ENCODE assay signal across 13 cellular contexts in the genomic region with DNA sequence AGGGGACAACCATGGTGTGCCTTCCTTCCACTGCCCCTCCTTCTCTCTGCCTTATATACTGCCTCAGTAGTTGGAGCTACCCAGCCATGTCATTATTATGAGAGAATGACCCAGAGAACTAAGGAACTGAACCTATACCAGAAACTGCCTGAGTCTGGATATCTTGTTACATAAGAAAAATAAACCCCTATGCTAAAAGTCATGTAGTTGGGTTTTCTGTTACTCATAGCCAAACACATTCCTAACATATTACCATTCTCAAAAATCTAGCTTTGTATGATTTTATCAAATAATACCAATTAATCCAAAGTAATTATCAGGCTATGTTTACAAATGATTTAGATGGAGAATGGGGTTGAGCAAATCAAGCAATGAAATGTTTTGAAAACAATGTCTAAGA.
"Had no signal": no experiment of that assay in that cellular context is flagged by ENCODE, and none has a peak within 500 bp of the region (broad histone marks: within the 10 kb centered on the region; RNA-seq: fewer than 3 reads in every experiment).

No MANE protein-coding gene starts in this region.

- DNase-seq: activated naive CD4-positive, alpha-beta T cell treated with anti-CD3 and anti-CD28 coated beads, Interleukin-2, amount 50 U/mL, for 16 hours; activated T-cell treated with anti-CD3 and anti-CD28 coated beads, Interleukin-2, amount 50 U/mL, for 1 hour; amniotic stem cell; left colon; mucosa of descending colon; natural killer cell; psoas muscle; stimulated activated CD4-positive, alpha-beta T cell treated with anti-CD3 and anti-CD28 coated beads, Interleukin-4, amount 100 ng/mL, for 1 hour; stimulated activated CD8-positive, alpha-beta memory T cell treated with anti-CD3 and anti-CD28 coated beads, Interleukin-4, amount 100 ng/mL, for 48 hours; stimulated activated naive CD8-positive, alpha-beta T cell treated with anti-CD3 and anti-CD28 coated beads, Interleukin-15, Interleukin-2, amounts not matched to agents 100 U/mL and 50 U/mL, for 24 hours; SW 1271; upper lobe of right lung had no signal

- H3K27ac ChIP-seq: psoas muscle, upper lobe of right lung had no signal

- ATAC-seq: left colon; mucosa of descending colon; natural killer cell; psoas muscle; sciatic nerve; stimulated activated naive CD8-positive, alpha-beta T cell treated with anti-CD3 and anti-CD28 coated beads, Interleukin-15, Interleukin-2, amounts not matched to agents 100 U/mL and 50 U/mL, for 24 hours; upper lobe of right lung had no signal

- H3K27me3 ChIP-seq: upper lobe of right lung had no signal

- H3K4me1 ChIP-seq: psoas muscle, upper lobe of right lung had no signal

- H3K36me3 ChIP-seq: upper lobe of right lung had no signal

- H3K4me3 ChIP-seq: mucosa of descending colon, psoas muscle, upper lobe of right lung had no signal

- H3K9me3 ChIP-seq: mucosa of descending colon, psoas muscle, upper lobe of right lung had no signal
